In the genomic region with DNA sequence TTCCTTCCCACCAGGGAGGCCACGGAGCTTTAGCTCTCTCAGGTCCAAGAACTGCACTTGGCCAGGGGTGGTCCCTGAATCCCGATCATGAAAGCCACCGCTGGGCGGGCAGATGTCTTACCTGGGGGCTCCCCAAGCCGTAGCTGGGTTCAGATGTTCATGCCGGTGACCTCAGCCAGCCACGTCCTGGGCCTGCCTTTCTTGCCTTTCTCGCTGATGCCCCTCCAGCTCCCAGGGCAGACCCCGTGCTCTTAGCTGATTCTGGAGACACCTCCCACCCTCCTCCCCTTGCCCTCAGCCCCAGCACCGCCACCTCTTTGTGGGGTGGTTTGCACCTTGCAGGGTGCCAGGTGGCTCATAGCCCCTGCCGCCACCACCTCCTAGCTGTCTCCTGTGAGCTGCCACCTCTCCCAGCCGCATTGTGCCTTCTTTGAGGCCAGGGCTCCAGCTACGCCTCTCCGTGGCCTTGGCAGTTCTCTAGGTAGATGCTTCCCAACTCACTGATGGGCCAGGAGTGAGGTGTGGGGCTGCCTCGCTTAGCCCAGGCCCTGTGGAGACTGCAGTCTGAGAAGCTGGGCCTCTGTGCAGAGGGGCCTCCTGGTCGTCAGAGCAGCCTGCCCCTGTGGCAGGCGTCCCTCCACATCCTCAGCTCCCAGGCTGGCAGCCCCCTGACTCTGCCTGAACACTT, we compare ENCODE assay signal across 11 cellular contexts.
"Had no signal": no experiment of that assay in that cellular context is flagged by ENCODE, and none has a peak within 500 bp of the region (broad histone marks: within the 10 kb centered on the region; RNA-seq: fewer than 3 reads in every experiment).

No MANE protein-coding gene starts in this region.

- DNase-seq: activated CD4-positive, alpha-beta T cell treated with anti-CD3 and anti-CD28 coated beads for 1 hour; activated CD4-positive, alpha-beta T cell treated with anti-CD3 and anti-CD28 coated beads, Interleukin-2, amount 50 U/mL, for 48 hours; activated naive CD4-positive, alpha-beta T cell; erythroblast; stimulated activated CD4-positive, alpha-beta T cell treated with anti-CD3 and anti-CD28 coated beads, Interleukin-2, amount 100 ng/mL, for 48 hours; stimulated activated naive CD4-positive, alpha-beta T cell; substantia nigra; trophoblast cell had no signal

- H3K36me3 ChIP-seq: gastroesophageal sphincter had no signal

- H3K27ac ChIP-seq: dorsolateral prefrontal cortex, gastroesophageal sphincter, SK-N-MC had no signal

- H3K9me3 ChIP-seq: gastroesophageal sphincter had no signal

- H3K4me1 ChIP-seq: gastroesophageal sphincter had no signal

- H3K4me3 ChIP-seq: dorsolateral prefrontal cortex, gastroesophageal sphincter, SK-N-MC had no signal

- ATAC-seq: gastroesophageal sphincter had no signal
